10 cellular contexts compared by ENCODE assay signal in genomic region chr10:90859321-90859751, GRCh38. TPM values are rescaled to one million over a fixed set of nuclear protein-coding genes. Genes with fewer than 3 reads are reported as not detected.
DNase-seq lines count a peak whose midpoint lies in the region; ATAC-seq, FAIRE-seq and TF ChIP-seq lines count a peak whose summit lies in the region.
"Had no signal": no experiment of that assay in that cellular context is flagged by ENCODE, and none has a peak within 500 bp of the region (broad histone marks: within the 10 kb centered on the region; RNA-seq: fewer than 3 reads in every experiment).

No MANE protein-coding gene starts in this region.

- peaks cover 19% of the 10 kb centered on the region for H3F3A ChIP-seq in SK-N-SH (replicated peaks; ENCODE audit: insufficient read depth)

- CTCF ChIA-PET in HepG2 (lab: Yijun Ruan, JAX; ENCODE audit: low intra/inter-chr PET ratio, low total read pairs) (no interaction called here), SK-N-SH (lab: Yijun Ruan, JAX) (interaction anchor here (0.9 to 1.1 kb wide), 3 partner anchors 10 to 107 kb away, joined by 3 read pairs; no protein-coding TSS in a partner anchor)

- FAIRE-seq in HepG2 (lab: Jason Lieb, UNC) (no peak), urothelium cell line (lab: Jason Lieb, UNC) (no peak)

- TF ChIP-seq CTCF in HepG2 (CRISPR knock-in tag; IDR thresholded peaks at IDR 0.05): no peak
- TF ChIP-seq CTCF in right lobe of liver (IDR thresholded peaks at IDR 0.05): no peak
- no peak for TF ChIP-seq CTCF in SK-N-SH (IDR thresholded peaks at IDR 0.05)
- no peak for TF ChIP-seq CTCF in fibroblast of the aortic adventitia (IDR thresholded peaks at IDR 0.05; ENCODE audit: insufficient read depth, low read length)
- no peak for TF ChIP-seq CTCF in lower lobe of right lung (IDR thresholded peaks at IDR 0.05)

- DNase-seq in HepG2 (ENCODE audit: low spot score) (peak; percentile 13), right lobe of liver (no peak), SK-N-SH (no peak), fibroblast of the aortic adventitia (ENCODE audit: low read depth) (peak; percentile 79), urothelium cell line (ENCODE audit: low spot score) (peak; percentile 17), globus pallidus (ENCODE audit: low spot score) (no peak), lower lobe of right lung (no peak), GM19240 (ENCODE audit: insufficient read length, low spot score) (no peak)
- DNase-seq: kidney glomerular epithelial cell had no signal

- no peak for TF ChIP-seq EP300 in HepG2 (IDR thresholded peaks at IDR 0.05; ENCODE audit: low read depth in 2 of 2, low read length in 2 of 2)
- no peak for TF ChIP-seq EP300 in HepG2 (CRISPR knock-in tag; IDR thresholded peaks at IDR 0.05; ENCODE audit: borderline replicate concordance)
- TF ChIP-seq EP300 in SK-N-SH (IDR thresholded peaks at IDR 0.05; ENCODE audit: borderline replicate concordance in 1 of 2, low read depth in 1 of 2, low read length in 1 of 2): no peak

- H3K27ac ChIP-seq in HepG2 (ENCODE audit: extremely low read length, insufficient read depth, low read length) (no peak overlapping the region), right lobe of liver (no peak overlapping the region), SK-N-SH (ENCODE audit: low read depth in 2 of 2, low read length in 1 of 2) (peak overlapping the region in 1 of 2 experiments; percentile 75; a peak in 2 of 4 replicates), lower lobe of right lung (no peak overlapping the region)

- no peaks in the 10 kb centered on the region for H3K36me3 ChIP-seq in HepG2 (replicated peaks in 1 of 2; ENCODE audit: control insufficient read depth in 1 of 2, insufficient read depth in 2 of 2, low read length in 2 of 2)
- H3K36me3 ChIP-seq in right lobe of liver: no peaks in the 10 kb centered on the region
- H3K36me3 ChIP-seq in SK-N-SH (replicated peaks in 1 of 2; ENCODE audit: control insufficient read depth in 1 of 2, insufficient read depth in 2 of 2, low read length in 1 of 2): no peaks in the 10 kb centered on the region
- H3K36me3 ChIP-seq in lower lobe of right lung: no peaks in the 10 kb centered on the region
- H3K36me3 ChIP-seq: HAP-1 had no signal

- H3K9ac ChIP-seq in HepG2 (ENCODE audit: insufficient read depth, low read depth, low read length) (no peak overlapping the region), SK-N-SH (no peak overlapping the region; the same call in 1 of the 2 replicates)

- H3K79me2 ChIP-seq in HepG2 (ENCODE audit: insufficient read depth, low read length): no peaks in the 10 kb centered on the region
- H3K79me2 ChIP-seq in SK-N-SH (ENCODE audit: insufficient read depth): no peaks in the 10 kb centered on the region

- H3K4me1 ChIP-seq in HepG2 (ENCODE audit: insufficient read depth, low read length) (peaks cover 6% of the 10 kb centered on the region; the same call in 1 of the 2 replicates), right lobe of liver (peaks cover 0 to 6% (median 0%) of the 10 kb centered on the region in 4 donors), SK-N-SH (ENCODE audit: control insufficient read depth in 1 of 2, insufficient read depth in 2 of 2, low read depth in 1 of 2, low read length in 1 of 2) (peaks cover 2 to 8% of the 10 kb centered on the region in 2 experiments; a peak in 2 of 4 replicates), lower lobe of right lung (peaks cover 14% of the 10 kb centered on the region)
- H3K4me1 ChIP-seq: HAP-1 had no signal

- H3K4me3 ChIP-seq in HepG2 (replicated peaks in 1 of 3; ENCODE audit: insufficient read depth in 1 of 3, low read depth in 2 of 3, low read length in 3 of 3): no peak overlapping the region
- no peak overlapping the region for H3K4me3 ChIP-seq in right lobe of liver
- H3K4me3 ChIP-seq in SK-N-SH (ENCODE audit: low read depth in 2 of 2, low read length in 1 of 2): no peak overlapping the region
- no peak overlapping the region for H3K4me3 ChIP-seq in fibroblast of the aortic adventitia (ENCODE audit: low read depth, low read length)
- no peak overlapping the region for H3K4me3 ChIP-seq in lower lobe of right lung
- H3K4me3 ChIP-seq: HAP-1 had no signal

- 9% methylated on average over 5 of the region's 5 CpGs for WGBS in HepG2 (ENCODE audit: low lambda C conversion rate)
- WGBS in right lobe of liver (ENCODE audit: insufficient coverage, low coverage, low lambda C conversion rate, missing lambda C conversion rate): 61% methylated on average over 5 of the region's 5 CpGs
- 19% methylated on average over 5 of the region's 5 CpGs for WGBS in SK-N-SH (ENCODE audit: low lambda C conversion rate)

- no peaks in the 10 kb centered on the region for H3K9me2 ChIP-seq in SK-N-SH

- no peak for ATAC-seq in HepG2
- ATAC-seq in right lobe of liver: no peak
- ATAC-seq in lower lobe of right lung: no peak

- in situ Hi-C loops in HepG2 (cut with HindIII; ENCODE audit: extremely low pct_ligation_motif_present, low pct_unique_long_range_greater_than_20kb): no loop called here

- H3K4me2 ChIP-seq in HepG2 (ENCODE audit: low read depth, low read length): no peak overlapping the region
- H3K4me2 ChIP-seq in SK-N-SH: peak overlapping the region; percentile 78

- H3K27me3 ChIP-seq in HepG2 (ENCODE audit: control insufficient read depth in 1 of 2, insufficient read depth in 2 of 2, low read length in 2 of 2) (peaks cover 2 to 43% of the 10 kb centered on the region in 2 experiments), right lobe of liver (peaks cover 0 to 29% of the 10 kb centered on the region in 2 donors), SK-N-SH (ENCODE audit: insufficient read depth) (peaks cover 18% of the 10 kb centered on the region), lower lobe of right lung (ENCODE audit: low read depth) (peaks cover 35% of the 10 kb centered on the region)

- BruUV-seq in HepG2 (replicated peaks; lab: Mats Ljungman, UMichigan): no TSS peak

- H4K20me1 ChIP-seq in HepG2 (ENCODE audit: insufficient read depth, low read length): no peaks in the 10 kb centered on the region
- H4K20me1 ChIP-seq in SK-N-SH (ENCODE audit: insufficient read depth): no peaks in the 10 kb centered on the region

- no peak for TF ChIP-seq POLR2A in HepG2 (IDR thresholded peaks at IDR 0.05; ENCODE audit: insufficient read depth in 1 of 2, low read depth in 2 of 2, low read length in 2 of 2)
- no peak for TF ChIP-seq POLR2A in right lobe of liver (IDR thresholded peaks at IDR 0.05)

- TF ChIP-seq RAD21 in HepG2 (CRISPR knock-in tag; IDR thresholded peaks at IDR 0.05): no peak
- no peak for TF ChIP-seq RAD21 in SK-N-SH (IDR thresholded peaks at IDR 0.05; ENCODE audit: low read length)

- intact Hi-C loops in HepG2 (cut with micrococcal nuclease; ENCODE audit: unreplicated experiment) (no loop called here), right lobe of liver (cut with DNase I) (no loop called here), lower lobe of right lung (cut with DNase I) (no loop called here)

- H2AFZ ChIP-seq in HepG2 (ENCODE audit: low read length) (no peak overlapping the region), SK-N-SH (ENCODE audit: low read depth) (peak overlapping the region; percentile 63; the same call in 1 of the 2 replicates)

- POLR2A ChIA-PET in HepG2 (lab: Yijun Ruan, JAX): no interaction called here
- POLR2A ChIA-PET in SK-N-SH (lab: Yijun Ruan, JAX): no interaction called here

- H3K9me3 ChIP-seq in HepG2 (ENCODE audit: low read length) (no peaks in the 10 kb centered on the region), right lobe of liver (no peaks in the 10 kb centered on the region), SK-N-SH (no peaks in the 10 kb centered on the region), lower lobe of right lung (no peaks in the 10 kb centered on the region)
- H3K9me3 ChIP-seq: HAP-1 had no signal

RNA-seq across cellular contexts. Expression of gene HTR7, which starts 1.5 kb away (rescaled TPM):
- 0.04 TPM in 1 of 2 replicates, not detected in the other for total RNA-seq in HepG2 (2016; rRNA removed; fragmentation: Illumina TruSeq; extraction: Trizol)
- total RNA-seq in HepG2 (2016; cell fraction: cytosol; rRNA removed; fragmentation: Illumina TruSeq; extraction: Trizol; ENCODE audit: low read depth): not detected in 2 replicates
- total RNA-seq in HepG2 (2016; cell fraction: insoluble cytoplasmic fraction; rRNA removed; fragmentation: Illumina TruSeq; extraction: Trizol): 0.04 TPM in 1 of 2 replicates, not detected in the other
- 0.06 TPM in 1 of 2 replicates, not detected in the other for total RNA-seq in HepG2 (2016; cell fraction: membrane; rRNA removed; fragmentation: Illumina TruSeq; extraction: Trizol)
- total RNA-seq in HepG2 (2016; cell fraction: nucleus; rRNA removed; fragmentation: Illumina TruSeq; extraction: Trizol): not detected in 2 replicates
- polyA plus RNA-seq in HepG2 (2011; rRNA removed): 0.09 TPM in 1 of 2 replicates, not detected in the other
- polyA plus RNA-seq in HepG2 (2011; cell fraction: cytosol; rRNA removed): 0.03 and 0.04 TPM in 2 replicates
- not detected in 2 replicates for polyA plus RNA-seq in HepG2 (2011; cell fraction: nucleus; rRNA removed)
- polyA plus RNA-seq in HepG2 (2012): not detected in 2 replicates
- not detected in 2 replicates for polyA plus RNA-seq in HepG2 (2016; cell fraction: cytosol; fragmentation: Illumina TruSeq; extraction: Trizol; ENCODE audit: low read depth)
- polyA plus RNA-seq in HepG2 (2016; cell fraction: insoluble cytoplasmic fraction; fragmentation: Illumina TruSeq; extraction: Trizol; ENCODE audit: low read depth): not detected in 2 replicates
- 0.07 TPM in 1 of 2 replicates, not detected in the other for polyA plus RNA-seq in HepG2 (2016; cell fraction: membrane; fragmentation: Illumina TruSeq; extraction: Trizol; ENCODE audit: low read depth)
- polyA plus RNA-seq in HepG2 (2016; cell fraction: nucleus; fragmentation: Illumina TruSeq; extraction: Trizol; ENCODE audit: insufficient read depth, low read depth): not detected in 2 replicates
- polyA minus RNA-seq in HepG2 (2011; rRNA and poly(A)+ RNA removed; ENCODE audit: low replicate concordance): 0.04 and 0.28 TPM in 2 replicates
- not detected in 2 replicates for polyA minus RNA-seq in HepG2 (2011; cell fraction: cytosol; rRNA and poly(A)+ RNA removed)
- polyA minus RNA-seq in HepG2 (2011; cell fraction: nucleus; rRNA and poly(A)+ RNA removed): not detected in 2 replicates
- under 1 TPM in 5 of 6 experiments, not detected in 1; 0.07 to 0.43 (median 0.19) TPM for total RNA-seq in right lobe of liver
- polyA plus RNA-seq in SK-N-SH (2012; rRNA removed): 0.16 and 0.24 TPM in 2 replicates
- 0.19 and 0.28 TPM in 2 replicates for polyA plus RNA-seq in SK-N-SH (2012; cell fraction: cytosol; rRNA removed)
- 0.10 and 0.15 TPM in 2 replicates for polyA plus RNA-seq in SK-N-SH (2012; cell fraction: nucleus; rRNA removed)
- 0.25 and 4.6 TPM in 2 replicates for total RNA-seq in fibroblast of the aortic adventitia (ENCODE audit: low replicate concordance)
- total RNA-seq in lower lobe of right lung: 0.32 TPM

RNA-seq across cellular contexts. Expression of gene RPP30, which starts 12.4 kb away (rescaled TPM):
- total RNA-seq in HepG2 (2016; rRNA removed; fragmentation: Illumina TruSeq; extraction: Trizol): 65.0 and 91.5 TPM in 2 replicates
- 18.3 and 20.1 TPM in 2 replicates for total RNA-seq in HepG2 (2016; cell fraction: cytosol; rRNA removed; fragmentation: Illumina TruSeq; extraction: Trizol; ENCODE audit: low read depth)
- 67.6 and 98.6 TPM in 2 replicates for total RNA-seq in HepG2 (2016; cell fraction: insoluble cytoplasmic fraction; rRNA removed; fragmentation: Illumina TruSeq; extraction: Trizol)
- total RNA-seq in HepG2 (2016; cell fraction: membrane; rRNA removed; fragmentation: Illumina TruSeq; extraction: Trizol): 26.0 and 27.0 TPM in 2 replicates
- 37.4 and 38.2 TPM in 2 replicates for total RNA-seq in HepG2 (2016; cell fraction: nucleus; rRNA removed; fragmentation: Illumina TruSeq; extraction: Trizol)
- 17.6 and 27.1 TPM in 2 replicates for polyA plus RNA-seq in HepG2 (2011; rRNA removed)
- 10.7 and 13.9 TPM in 2 replicates for polyA plus RNA-seq in HepG2 (2011; cell fraction: cytosol; rRNA removed)
- 16.3 and 18.7 TPM in 2 replicates for polyA plus RNA-seq in HepG2 (2011; cell fraction: nucleus; rRNA removed)
- 22.4 and 34.0 TPM in 2 replicates for polyA plus RNA-seq in HepG2 (2012)
- 20.0 and 21.0 TPM in 2 replicates for polyA plus RNA-seq in HepG2 (2016; cell fraction: cytosol; fragmentation: Illumina TruSeq; extraction: Trizol; ENCODE audit: low read depth)
- polyA plus RNA-seq in HepG2 (2016; cell fraction: insoluble cytoplasmic fraction; fragmentation: Illumina TruSeq; extraction: Trizol; ENCODE audit: low read depth): 82.9 and 97.7 TPM in 2 replicates
- 21.4 and 21.6 TPM in 2 replicates for polyA plus RNA-seq in HepG2 (2016; cell fraction: membrane; fragmentation: Illumina TruSeq; extraction: Trizol; ENCODE audit: low read depth)
- 50.0 and 51.4 TPM in 2 replicates for polyA plus RNA-seq in HepG2 (2016; cell fraction: nucleus; fragmentation: Illumina TruSeq; extraction: Trizol; ENCODE audit: insufficient read depth, low read depth)
- polyA minus RNA-seq in HepG2 (2011; rRNA and poly(A)+ RNA removed; ENCODE audit: low replicate concordance): 9.4 and 24.9 TPM in 2 replicates
- 12.2 and 16.1 TPM in 2 replicates for polyA minus RNA-seq in HepG2 (2011; cell fraction: cytosol; rRNA and poly(A)+ RNA removed)
- polyA minus RNA-seq in HepG2 (2011; cell fraction: nucleus; rRNA and poly(A)+ RNA removed): 33.6 and 36.3 TPM in 2 replicates
- 10 to 100 TPM; 10.1 to 16.8 (median 12.8) TPM for total RNA-seq in right lobe of liver
- 16.7 and 18.6 TPM in 2 replicates for polyA plus RNA-seq in SK-N-SH (2012; rRNA removed)
- polyA plus RNA-seq in SK-N-SH (2012; cell fraction: cytosol; rRNA removed): 18.9 and 21.0 TPM in 2 replicates
- 15.1 and 24.7 TPM in 2 replicates for polyA plus RNA-seq in SK-N-SH (2012; cell fraction: nucleus; rRNA removed)
- 19.3 and 61.4 TPM in 2 replicates for total RNA-seq in fibroblast of the aortic adventitia (ENCODE audit: low replicate concordance)
- 28.2 TPM for total RNA-seq in lower lobe of right lung

Comparison
In these comparisons a context has a peak if more than half of its experiments do, and no peak if none do; other contexts are left out.
1. DNase-seq: peak in HepG2 (single experiment), fibroblast of the aortic adventitia (single experiment) and urothelium cell line (single experiment); none in right lobe of liver (0 of 3), SK-N-SH (single experiment), globus pallidus (single experiment), lower lobe of right lung (single experiment) and GM19240 (single experiment).
2. Of the 25 proteins assayed by ChIP-seq in both HepG2 and SK-N-SH: peak only in HepG2: none; only in SK-N-SH: JUND, MAX, PBX3 and TCF12; in both: FOSL2; in neither: 20.